In genomic region chr1:31182352-31182751, GRCh38 we compare ENCODE assay signal across 8 cellular contexts. TPM values are rescaled to one million over a fixed set of nuclear protein-coding genes. Genes with fewer than 3 reads are reported as not detected.
DNase-seq lines count a peak whose midpoint lies in the region; ATAC-seq and TF ChIP-seq lines count a peak whose summit lies in the region.

No MANE protein-coding gene starts in this region.

- no peak overlapping the region for H3K27ac Mint-ChIP-seq in activated naive CD4-positive, alpha-beta T cell treated with anti-CD3 and anti-CD28 coated beads for 36 hours

- TF ChIP-seq CTCF in BJ (IDR thresholded peaks at IDR 0.05; ENCODE audit: insufficient read depth, low read depth, low read length) (peak; percentile 60), RWPE2 (IDR thresholded peaks at IDR 0.05; ENCODE audit: poor library complexity, severe bottlenecking) (no peak)

- no peak overlapping the region for H3K4me3 Mint-ChIP-seq in activated naive CD4-positive, alpha-beta T cell treated with anti-CD3 and anti-CD28 coated beads for 36 hours

- H3K4me3 ChIP-seq in BJ (ENCODE audit: low read depth, low read length) (0 out of 2 replicates have a peak overlapping the region, but pooled peaks have one; percentile 7), RWPE2 (ENCODE audit: severe bottlenecking) (peak overlapping the region; percentile 5)

- peaks cover 8% of the 10 kb centered on the region for H3K4me1 Mint-ChIP-seq in activated naive CD4-positive, alpha-beta T cell treated with anti-CD3 and anti-CD28 coated beads for 36 hours (ENCODE audit: low read depth)

- POLR2A ChIA-PET in BJ (lab: Charles Lee), result no interaction called here

- ATAC-seq in RWPE2 (ENCODE audit: low read depth) (peak; percentile 84), GM18861 (IDR thresholded peaks at IDR 0.05; ENCODE audit: unreplicated experiment) (no peak), GM19351 (IDR thresholded peaks at IDR 0.05; ENCODE audit: unreplicated experiment) (no peak)

- H3K36me3 Mint-ChIP-seq in activated naive CD4-positive, alpha-beta T cell treated with anti-CD3 and anti-CD28 coated beads for 36 hours (ENCODE audit: low read depth), result no peaks in the 10 kb centered on the region

- CTCF ChIA-PET in BJ (lab: Yijun Ruan, JAX), result interaction anchor here (0.7 to 6.4 kb wide), 19 partner anchors 9 to 356 kb away, joined by 3 to 73 read pairs (median 6); no protein-coding TSS in a partner anchor
- CTCF ChIA-PET in activated naive CD4-positive, alpha-beta T cell treated with anti-CD3 and anti-CD28 coated beads for 36 hours (lab: Charles Lee), result interaction anchor here (1.4 to 2.0 kb wide), 2 partner anchors 10 to 13 kb away, joined by 6 to 9 read pairs; no protein-coding TSS in a partner anchor

- H3K27me3 ChIP-seq in BJ (ENCODE audit: control insufficient read depth, insufficient read depth, low read length) (peaks cover 16% of the 10 kb centered on the region), RWPE2 (ENCODE audit: insufficient read depth, poor library complexity, severe bottlenecking) (no peaks in the 10 kb centered on the region)

- intact Hi-C loops in activated naive CD4-positive, alpha-beta T cell treated with anti-CD3 and anti-CD28 coated beads for 36 hours (cut with micrococcal nuclease), result loop anchor here (5.0 kb wide), 1 partner anchor 150 kb away; no protein-coding TSS in a partner anchor
- intact Hi-C loops in head of caudate nucleus (cut with DNase I) (loop anchor here (5.0 kb wide), 3 partner anchors 55 to 240 kb away; partner anchors contain the start of gene NKAIN1), posterior vena cava (cut with DNase I) (loop anchor here (5.0 to 10.0 kb wide), 2 partner anchors 240 to 242 kb away; no protein-coding TSS in a partner anchor)

- no peaks in the 10 kb centered on the region for H3K4me1 ChIP-seq in RWPE2 (ENCODE audit: insufficient read depth, poor library complexity, severe bottlenecking)

- no peaks in the 10 kb centered on the region for H3K9me3 Mint-ChIP-seq in activated naive CD4-positive, alpha-beta T cell treated with anti-CD3 and anti-CD28 coated beads for 36 hours

- H3K9me3 ChIP-seq in RWPE2 (ENCODE audit: severe bottlenecking), result no peaks in the 10 kb centered on the region

- peaks cover 37% of the 10 kb centered on the region for H3K27me3 Mint-ChIP-seq in activated naive CD4-positive, alpha-beta T cell treated with anti-CD3 and anti-CD28 coated beads for 36 hours (ENCODE audit: low read depth)

- no peak overlapping the region for H3K27ac ChIP-seq in RWPE2 (ENCODE audit: poor library complexity, severe bottlenecking)

- H3K36me3 ChIP-seq in BJ (ENCODE audit: control insufficient read depth, insufficient read depth, low read length), result no peaks in the 10 kb centered on the region
- no peaks in the 10 kb centered on the region for H3K36me3 ChIP-seq in RWPE2 (ENCODE audit: low read depth)

- DNase-seq in BJ (ENCODE audit: low read depth) (peak; percentile 51), HS-27A (ENCODE audit: low read depth) (peak; percentile 69), RWPE2 (ENCODE audit: low spot score) (peak; percentile 96), head of caudate nucleus (peak; percentile 49 to 92 (median 73)), posterior vena cava (ENCODE audit: low spot score) (peak; percentile 93)
- peak; percentile 66 for DNase-seq in activated naive CD4-positive, alpha-beta T cell treated with anti-CD3 and anti-CD28 coated beads for 36 hours

RNA-seq across cellular contexts. Expression of gene NKAIN1, which starts 57.3 kb away (rescaled TPM):
- 0.07 and 0.17 TPM in 2 replicates for polyA plus RNA-seq in BJ (2011; rRNA removed)
- not detected in 2 replicates for polyA minus RNA-seq in BJ (2011; rRNA and poly(A)+ RNA removed)
- total RNA-seq in activated naive CD4-positive, alpha-beta T cell treated with anti-CD3 and anti-CD28 coated beads for 36 hours, result not detected
- under 1 TPM in 1 of 2 donors, not detected in 1; 0.28 TPM for total RNA-seq in posterior vena cava
